Comparison of ENCODE assay signal across 8 cellular contexts in the genomic region with DNA sequence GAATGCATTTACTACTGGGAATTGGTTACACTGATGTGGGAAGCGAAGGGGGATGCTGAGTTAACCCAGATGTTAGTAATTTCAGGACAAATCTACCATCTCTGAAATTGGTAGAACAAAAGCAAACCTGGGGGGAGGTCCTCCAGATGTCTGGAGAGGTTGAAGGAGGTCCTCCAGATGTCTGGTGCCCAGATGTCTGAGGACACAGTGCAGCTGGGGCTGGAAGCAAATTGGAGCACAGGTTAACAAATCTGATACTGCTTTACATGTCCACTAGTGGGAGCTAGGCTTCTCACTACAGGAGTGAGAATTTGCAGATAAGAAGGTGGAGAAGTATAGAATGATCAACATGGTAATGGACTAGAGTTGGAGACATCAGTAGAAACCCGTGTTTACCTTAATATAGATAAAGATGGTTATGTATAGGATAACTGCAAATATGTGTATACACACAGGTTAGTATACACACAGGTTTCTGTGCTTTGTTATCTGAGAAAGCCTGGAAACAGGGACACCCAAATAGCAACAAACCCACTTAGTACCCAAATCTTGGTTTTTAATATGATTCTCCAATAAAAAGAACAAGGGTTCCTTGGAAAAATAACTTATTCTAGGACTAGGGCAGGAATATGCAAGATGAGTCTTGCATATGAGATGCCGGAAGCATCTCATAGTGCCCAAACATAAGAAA.
DNase-seq lines count a peak whose midpoint lies in the region; ATAC-seq lines count a peak whose summit lies in the region.

No MANE protein-coding gene starts in this region.

- peak; percentile 50 for ATAC-seq in HG03432 (IDR thresholded peaks at IDR 0.05; ENCODE audit: unreplicated experiment)

- DNase-seq in SIG-M5 treated with dmso at 0.1 percent for 504 hours (lab: John Stamatoyannopoulos, UW; ENCODE audit: unreplicated experiment), result peak; percentile 22
- no peak for DNase-seq in SIG-M5 (lab: John Stamatoyannopoulos, UW)
- peak; percentile 32 for DNase-seq in amniotic epithelial cell (ENCODE audit: low read depth)
- peak; percentile 33 for DNase-seq in renal cortical epithelial cell (ENCODE audit: low read depth)
- no peak for DNase-seq in NCI-H2196 treated with DMSO at 0.1 percent for 48 hours (lab: John Stamatoyannopoulos, UW; ENCODE audit: unreplicated experiment)
- no peak for DNase-seq in HK-2 (ENCODE audit: unreplicated experiment)
- no peak for DNase-seq in NCI-H187 (lab: John Stamatoyannopoulos, UW)

Comparison
In these comparisons a context has a peak if more than half of its experiments do, and no peak if none do; other contexts are left out.
1. DNase-seq: peak in SIG-M5 treated with dmso at 0.1 percent for 504 hours (single experiment), amniotic epithelial cell (single experiment) and renal cortical epithelial cell (single experiment); none in SIG-M5 (single experiment), NCI-H2196 treated with DMSO at 0.1 percent for 48 hours (single experiment), HK-2 (single experiment) and NCI-H187 (0 of 2).